ENCODE assay signal across 18 cellular contexts in the genomic region with DNA sequence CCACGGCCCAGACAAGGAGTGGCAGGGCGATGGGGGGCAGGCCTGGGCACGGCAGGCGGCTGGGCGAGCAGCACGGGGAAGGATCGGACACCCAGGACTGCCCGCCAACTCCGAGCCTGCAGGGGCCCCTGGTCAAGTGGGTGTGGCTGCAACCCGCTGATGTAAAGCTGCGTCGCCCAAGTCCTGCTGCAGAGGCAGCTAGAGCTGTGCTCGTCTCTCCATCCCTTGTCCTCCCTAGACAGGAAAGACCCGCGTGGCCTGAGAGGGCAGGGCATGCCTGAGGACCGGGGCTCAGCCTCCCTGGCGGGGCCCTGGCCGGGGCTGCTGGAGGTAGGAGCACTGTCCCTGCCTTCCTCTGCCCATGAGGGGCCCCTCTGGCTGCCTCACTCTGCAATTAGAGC.
DNase-seq lines count a peak whose midpoint lies in the region; ATAC-seq, FAIRE-seq and TF ChIP-seq lines count a peak whose summit lies in the region.
"Had no signal": no experiment of that assay in that cellular context is flagged by ENCODE, and none has a peak within 500 bp of the region (broad histone marks: within the 10 kb centered on the region; RNA-seq: fewer than 3 reads in every experiment).

No MANE protein-coding gene starts in this region.

- in situ Hi-C loops in KBM-7 (cut with MboI; ENCODE audit: low pct_unique_long_range_greater_than_20kb, low sequenced_read_pairs): no loop called here

- H3K4me3 ChIP-seq in kidney (ENCODE audit: low read length in 2 of 2): no peak overlapping the region
- H3K4me3 ChIP-seq: A549, HAP-1 had no signal

- H3K36me3 ChIP-seq in kidney (ENCODE audit: control insufficient read depth in 1 of 2, insufficient read depth in 2 of 2, low read length in 2 of 2): no peaks in the 10 kb centered on the region
- H3K36me3 ChIP-seq: HAP-1 had no signal

- no peak for FAIRE-seq in kidney (lab: Jason Lieb, UNC)
- FAIRE-seq: A549, D721Med, G401.6, GM12892 had no signal

- intact Hi-C loops in kidney (cut with DNase I): no loop called here

- no peak for TF ChIP-seq CTCF in kidney (IDR thresholded peaks at IDR 0.05; ENCODE audit: borderline replicate concordance, extremely low read depth, insufficient read depth)

- H3K36me3 Mint-ChIP-seq in activated naive CD8-positive, alpha-beta T cell treated with anti-CD3 and anti-CD28 coated beads, Interleukin-2, amount 50 U/mL, for 24 hours (ENCODE audit: low read depth): no peaks in the 10 kb centered on the region
- H3K36me3 Mint-ChIP-seq in activated naive CD8-positive, alpha-beta T cell treated with anti-CD3 and anti-CD28 coated beads for 36 hours: no peaks in the 10 kb centered on the region
- H3K36me3 Mint-ChIP-seq in stimulated activated effector memory CD8-positive, alpha-beta T cell treated with anti-CD3 and anti-CD28 coated beads, Interleukin-12 subunit alpha, Interleukin-12 subunit beta, amount 100 ng/mL, for 72 hours: no peaks in the 10 kb centered on the region

- H3K4me3 Mint-ChIP-seq in activated naive CD8-positive, alpha-beta T cell treated with anti-CD3 and anti-CD28 coated beads, Interleukin-2, amount 50 U/mL, for 24 hours: no peak overlapping the region
- H3K4me3 Mint-ChIP-seq in activated naive CD8-positive, alpha-beta T cell treated with anti-CD3 and anti-CD28 coated beads for 36 hours: no peak overlapping the region
- H3K4me3 Mint-ChIP-seq in stimulated activated effector memory CD8-positive, alpha-beta T cell treated with anti-CD3 and anti-CD28 coated beads, Interleukin-12 subunit alpha, Interleukin-12 subunit beta, amount 100 ng/mL, for 72 hours: no peak overlapping the region
- H3K4me3 Mint-ChIP-seq: CD4-positive, alpha-beta T cell had no signal

- H3K27ac ChIP-seq in kidney (ENCODE audit: low read depth in 2 of 2, low read length in 2 of 2): no peak overlapping the region
- H3K27ac ChIP-seq: 22Rv1, A549, C4-2B, HL-60 had no signal

- H3K9ac ChIP-seq in kidney (ENCODE audit: low read length in 2 of 2): no peak overlapping the region

- peak; percentile 33 for ATAC-seq in activated naive CD8-positive, alpha-beta T cell treated with anti-CD3 and anti-CD28 coated beads, Interleukin-2, amount 50 U/mL, for 24 hours
- ATAC-seq in stimulated activated effector memory CD8-positive, alpha-beta T cell treated with anti-CD3 and anti-CD28 coated beads, Interleukin-12 subunit alpha, Interleukin-12 subunit beta, amount 100 ng/mL, for 72 hours: peak; percentile 33
- no peak for ATAC-seq in GM19324 (IDR thresholded peaks at IDR 0.05; ENCODE audit: low FRiP score, unreplicated experiment)
- ATAC-seq: A549 had no signal

- H3K27ac Mint-ChIP-seq in activated naive CD8-positive, alpha-beta T cell treated with anti-CD3 and anti-CD28 coated beads, Interleukin-2, amount 50 U/mL, for 24 hours: no peak overlapping the region
- no peak overlapping the region for H3K27ac Mint-ChIP-seq in activated naive CD8-positive, alpha-beta T cell treated with anti-CD3 and anti-CD28 coated beads for 36 hours
- H3K27ac Mint-ChIP-seq in stimulated activated effector memory CD8-positive, alpha-beta T cell treated with anti-CD3 and anti-CD28 coated beads, Interleukin-12 subunit alpha, Interleukin-12 subunit beta, amount 100 ng/mL, for 72 hours: no peak overlapping the region
- H3K27ac Mint-ChIP-seq: CD4-positive, alpha-beta T cell had no signal

- DNase-seq in activated naive CD8-positive, alpha-beta T cell treated with anti-CD3 and anti-CD28 coated beads, Interleukin-2, amount 50 U/mL, for 24 hours: no peak
- no peak for DNase-seq in activated naive CD8-positive, alpha-beta T cell treated with anti-CD3 and anti-CD28 coated beads for 36 hours
- DNase-seq in kidney: peak; percentile 60
- no peak for DNase-seq in stimulated activated effector memory CD8-positive, alpha-beta T cell treated with anti-CD3 and anti-CD28 coated beads, Interleukin-12 subunit alpha, Interleukin-12 subunit beta, amount 100 ng/mL, for 72 hours (ENCODE audit: low spot score in 2 of 2)
- DNase-seq in KBM-7: no peak
- no peak for DNase-seq in NCI-H2227 treated with DMSO at 0.1 percent for 48 hours (lab: John Stamatoyannopoulos, UW)
- DNase-seq: AML-193; Caco-2; CD4-positive, alpha-beta T cell had no signal

- H3K4me1 ChIP-seq in kidney (ENCODE audit: control insufficient read depth in 1 of 2, insufficient read depth in 1 of 2, low read depth in 1 of 2, low read length in 2 of 2): no peaks in the 10 kb centered on the region
- H3K4me1 ChIP-seq: A549, Caco-2, HAP-1 had no signal

- no peaks in the 10 kb centered on the region for H3K9me3 ChIP-seq in kidney (ENCODE audit: control insufficient read depth in 1 of 2, low read length in 2 of 2)
- H3K9me3 ChIP-seq: A549, Caco-2, HAP-1 had no signal

- H3K4me1 Mint-ChIP-seq in activated naive CD8-positive, alpha-beta T cell treated with anti-CD3 and anti-CD28 coated beads, Interleukin-2, amount 50 U/mL, for 24 hours: no peaks in the 10 kb centered on the region
- H3K4me1 Mint-ChIP-seq in activated naive CD8-positive, alpha-beta T cell treated with anti-CD3 and anti-CD28 coated beads for 36 hours: no peaks in the 10 kb centered on the region
- no peaks in the 10 kb centered on the region for H3K4me1 Mint-ChIP-seq in stimulated activated effector memory CD8-positive, alpha-beta T cell treated with anti-CD3 and anti-CD28 coated beads, Interleukin-12 subunit alpha, Interleukin-12 subunit beta, amount 100 ng/mL, for 72 hours

- no peaks in the 10 kb centered on the region for H3K27me3 Mint-ChIP-seq in activated naive CD8-positive, alpha-beta T cell treated with anti-CD3 and anti-CD28 coated beads, Interleukin-2, amount 50 U/mL, for 24 hours
- H3K27me3 Mint-ChIP-seq in activated naive CD8-positive, alpha-beta T cell treated with anti-CD3 and anti-CD28 coated beads for 36 hours: no peaks in the 10 kb centered on the region
- H3K27me3 Mint-ChIP-seq: CD4-positive, alpha-beta T cell had no signal

- no peaks in the 10 kb centered on the region for H3K9me3 Mint-ChIP-seq in activated naive CD8-positive, alpha-beta T cell treated with anti-CD3 and anti-CD28 coated beads, Interleukin-2, amount 50 U/mL, for 24 hours
- H3K9me3 Mint-ChIP-seq in activated naive CD8-positive, alpha-beta T cell treated with anti-CD3 and anti-CD28 coated beads for 36 hours: no peaks in the 10 kb centered on the region
- no peaks in the 10 kb centered on the region for H3K9me3 Mint-ChIP-seq in stimulated activated effector memory CD8-positive, alpha-beta T cell treated with anti-CD3 and anti-CD28 coated beads, Interleukin-12 subunit alpha, Interleukin-12 subunit beta, amount 100 ng/mL, for 72 hours
- H3K9me3 Mint-ChIP-seq: CD4-positive, alpha-beta T cell had no signal
